8 cellular contexts compared by ENCODE assay signal in the genomic region with DNA sequence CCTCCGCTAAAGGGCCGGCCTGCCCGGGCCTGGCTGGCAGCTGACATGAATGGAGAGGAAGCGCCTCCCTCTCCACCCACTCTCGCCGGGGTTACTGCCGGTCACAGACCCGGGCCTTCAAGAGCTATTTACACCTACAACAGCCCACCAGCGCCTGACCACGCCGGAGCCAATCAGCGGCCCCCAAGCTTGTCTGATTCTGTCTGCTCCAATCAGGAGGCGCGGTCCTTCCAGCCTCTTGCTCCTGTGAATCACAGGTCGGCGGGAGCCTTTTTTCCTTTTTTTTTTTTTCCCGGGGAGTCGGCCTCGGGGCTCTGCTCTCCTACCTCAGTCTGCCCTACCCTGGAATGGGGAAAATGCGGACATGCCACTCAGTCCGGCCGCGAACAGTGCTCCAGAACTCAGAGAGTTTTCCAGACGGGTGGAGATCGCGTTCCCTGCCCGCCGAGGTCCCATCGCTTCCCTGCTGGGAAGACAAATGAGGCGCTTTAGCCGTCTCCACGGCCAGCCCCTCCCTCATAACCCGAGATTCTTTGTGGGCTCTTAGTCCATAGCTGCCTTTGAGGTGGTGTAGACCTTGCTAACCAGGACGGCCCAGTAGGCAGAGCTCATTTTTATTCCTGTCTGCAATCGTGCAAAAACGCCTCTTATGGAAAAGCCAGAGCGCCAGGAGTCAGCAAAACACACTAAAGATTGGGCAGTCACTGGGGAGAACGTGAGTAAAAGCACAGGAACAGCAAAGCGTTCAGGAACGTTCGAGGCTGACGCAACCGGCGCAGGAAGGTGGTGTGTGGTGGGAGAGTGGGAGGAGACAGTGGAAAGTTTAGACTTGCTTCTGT. TPM values are rescaled to one million over a fixed set of nuclear protein-coding genes. Genes with fewer than 3 reads are reported as not detected.
DNase-seq lines count a peak whose midpoint lies in the region; ATAC-seq and TF ChIP-seq lines count a peak whose summit lies in the region.

No MANE protein-coding gene starts in this region.

- no peaks in the 10 kb centered on the region for H3K36me3 ChIP-seq in smooth muscle cell (ENCODE audit: low read depth)

- H3K4me3 ChIP-seq in WI38 (ENCODE audit: low read depth, low read length) (peak overlapping the region; percentile 72), smooth muscle cell (peak overlapping the region; percentile 55)

- H3K4me2 ChIP-seq in smooth muscle cell: peak overlapping the region; percentile 89

- H3F3A ChIP-seq in smooth muscle cell (ENCODE audit: low read depth): peaks cover 42% of the 10 kb centered on the region

- no peaks in the 10 kb centered on the region for H3K9me3 ChIP-seq in smooth muscle cell (replicated peaks; ENCODE audit: low read depth)

- H3K9ac ChIP-seq in smooth muscle cell (ENCODE audit: low read depth): peak overlapping the region; percentile 98

- ATAC-seq in GM18909 (IDR thresholded peaks at IDR 0.05; ENCODE audit: poor library complexity, unreplicated experiment): peak; percentile 95
- ATAC-seq in HG03139 (IDR thresholded peaks at IDR 0.05; ENCODE audit: unreplicated experiment): peak; percentile 94

- H3K4me1 Mint-ChIP-seq in immature natural killer cell: peaks cover 39 to 43% of the 10 kb centered on the region in 2 donors

- peak; percentile 94 for DNase-seq in AG08396 (ENCODE audit: low spot score)
- peak; percentile 82 for DNase-seq in NCI-H2196 treated with DMSO at 0.1 percent for 48 hours (lab: John Stamatoyannopoulos, UW; ENCODE audit: unreplicated experiment)
- peak; percentile 53 to 100 (median 97) for DNase-seq in caudate nucleus (lab: John Stamatoyannopoulos, UW)
- DNase-seq in immature natural killer cell: peak; percentile 86 to 88 (median 87)
- peak; percentile 86 for DNase-seq in smooth muscle cell (lab: John Stamatoyannopoulos, UW; ENCODE audit: unreplicated experiment)

- H3K36me3 Mint-ChIP-seq in immature natural killer cell: no peaks in the 10 kb centered on the region

- no peak overlapping the region for H3K27ac Mint-ChIP-seq in immature natural killer cell

- H3K4me1 ChIP-seq in smooth muscle cell (ENCODE audit: low read depth): peaks cover 40% of the 10 kb centered on the region

- no peaks in the 10 kb centered on the region for H3K9me3 Mint-ChIP-seq in immature natural killer cell

- under 1% methylated on average over 44 of the region's 44 CpGs for WGBS in smooth muscle cell (ENCODE audit: low lambda C conversion rate)

- peaks cover 9 to 19% (median 11%) of the 10 kb centered on the region in 3 donors for H3K27me3 Mint-ChIP-seq in immature natural killer cell (ENCODE audit: low read depth in 3 of 3)

- TF ChIP-seq CTCF in WI38 (IDR thresholded peaks at IDR 0.05; ENCODE audit: low read depth, low read length): no peak
- TF ChIP-seq CTCF in smooth muscle cell (IDR thresholded peaks at IDR 0.05; ENCODE audit: borderline replicate concordance, insufficient read depth, poor library complexity, severe bottlenecking): no peak

- no peaks in the 10 kb centered on the region for H3K27me3 ChIP-seq in smooth muscle cell (ENCODE audit: low read depth)

- H4K20me1 ChIP-seq in smooth muscle cell (ENCODE audit: low read depth): no peaks in the 10 kb centered on the region

- H2AFZ ChIP-seq in smooth muscle cell (ENCODE audit: low read depth): no peak overlapping the region

- H3K79me2 ChIP-seq in smooth muscle cell (ENCODE audit: low read depth): peaks cover 12% of the 10 kb centered on the region

- H3K27ac ChIP-seq in caudate nucleus (ENCODE audit: low read depth, low read length): peak overlapping the region; percentile 97
- peak overlapping the region; percentile 100 for H3K27ac ChIP-seq in smooth muscle cell (ENCODE audit: low read depth)

- H3K4me3 Mint-ChIP-seq in immature natural killer cell: no peak overlapping the region

RNA-seq across cellular contexts. Expression of gene SCD, which starts 26.5 kb away (rescaled TPM):
- polyA plus RNA-seq in immature natural killer cell: 1 to 10 TPM; 3.8 to 5.5 (median 4.5) TPM
- 306 and 316 TPM in 2 replicates for total RNA-seq in smooth muscle cell
- polyA plus RNA-seq in smooth muscle cell: 157 and 183 TPM in 2 replicates

RNA-seq across cellular contexts. Expression of gene PKD2L1, which starts 43.5 kb away (rescaled TPM):
- polyA plus RNA-seq in immature natural killer cell: not detected
- total RNA-seq in smooth muscle cell: not detected in 2 replicates
- not detected in 2 replicates for polyA plus RNA-seq in smooth muscle cell

Comparison
In these comparisons a context has a peak if more than half of its experiments do, and no peak if none do; other contexts are left out.
1. Peak in every context shown above with its lines: DNase-seq, ATAC-seq, H3K4me3 ChIP-seq and H3K27ac ChIP-seq.
2. RNA of gene SCD, which starts 26.5 kb away (polyA plus RNA-seq): 157 to 183 TPM in smooth muscle cell; 3.8 to 5.5 TPM in immature natural killer cell; every median in the first group is over 10 times any median in the second.